Comparison of ENCODE assay signal across 1 cellular context in genomic region chr16:69555437-69555836, GRCh38.
TF ChIP-seq lines count a peak whose summit lies in the region.

No MANE protein-coding gene starts in this region.

TF ChIP-seq in WTC11, 78 proteins besides CTCF, POLR2A, EP300 and RAD21 (continued from another document):
- TF ChIP-seq ATF6 (CRISPR knock-in tag; IDR thresholded peaks at IDR 0.05) (no peak), ATF2 (CRISPR knock-in tag; IDR thresholded peaks at IDR 0.05; ENCODE audit: borderline replicate concordance, low read depth) (no peak), NFYB (CRISPR knock-in tag; conservative IDR thresholded peaks at IDR 0.05; ENCODE audit: low read depth) (no peak), CBFB (CRISPR knock-in tag; IDR thresholded peaks at IDR 0.05; ENCODE audit: low read depth) (no peak)
